8 cellular contexts compared by ENCODE assay signal in genomic region chr5:35777358-35778087, GRCh38.
DNase-seq lines count a peak whose midpoint lies in the region; ATAC-seq and TF ChIP-seq lines count a peak whose summit lies in the region.

No MANE protein-coding gene starts in this region.

- H3K9me3 Mint-ChIP-seq in activated CD8-positive, alpha-beta memory T cell treated with anti-CD3 and anti-CD28 coated beads, Interleukin-2, amount 10 ng/mL, durations not matched to agents 7 days and 5 days (ENCODE audit: low read depth) = no peaks in the 10 kb centered on the region
- H3K9me3 Mint-ChIP-seq in naive thymus-derived CD4-positive, alpha-beta T cell = no peaks in the 10 kb centered on the region
- no peaks in the 10 kb centered on the region for H3K9me3 Mint-ChIP-seq in stimulated activated naive CD8-positive, alpha-beta T cell treated with anti-CD3 and anti-CD28 coated beads, Interleukin-15, Interleukin-2, amounts not matched to agents 100 ng/mL and 50 ng/mL, for 24 hours

- CTCF ChIA-PET in IMR-90 (lab: Yijun Ruan, JAX) = interaction anchor here (0.9 to 3.1 kb wide), 8 partner anchors 13 to 149 kb away, joined by 3 to 8 read pairs (median 5); no protein-coding TSS in a partner anchor
- CTCF ChIA-PET in activated CD8-positive, alpha-beta memory T cell treated with anti-CD3 and anti-CD28 coated beads, Interleukin-2, amount 10 ng/mL, durations not matched to agents 7 days and 5 days (lab: Charles Lee) = interaction anchor here (0.6 to 8.3 kb wide), 22 partner anchors 8 to 330 kb away, joined by 3 to 106 read pairs (median 4); no protein-coding TSS in a partner anchor
- CTCF ChIA-PET in naive thymus-derived CD4-positive, alpha-beta T cell (lab: Charles Lee) = interaction anchor here (0.7 to 7.5 kb wide), 22 partner anchors 13 to 825 kb away, joined by 3 to 128 read pairs (median 4); partner anchors contain the start of gene IL7R

- peak overlapping the region; percentile 77 for H3K27ac Mint-ChIP-seq in activated CD8-positive, alpha-beta memory T cell treated with anti-CD3 and anti-CD28 coated beads, Interleukin-2, amount 10 ng/mL, durations not matched to agents 7 days and 5 days
- H3K27ac Mint-ChIP-seq in naive thymus-derived CD4-positive, alpha-beta T cell = peak overlapping the region; percentile 76 to 99 (median 92)
- H3K27ac Mint-ChIP-seq in stimulated activated naive CD8-positive, alpha-beta T cell treated with anti-CD3 and anti-CD28 coated beads, Interleukin-15, Interleukin-2, amounts not matched to agents 100 ng/mL and 50 ng/mL, for 24 hours = peak overlapping the region; percentile 81

- peak overlapping the region; percentile 93 for H3K18ac ChIP-seq in IMR-90 (ENCODE audit: low read depth, low read length)

- peak overlapping the region; percentile 78; the same call in 1 of the 2 replicates for H2BK120ac ChIP-seq in IMR-90 (ENCODE audit: low read depth, low read length)

- no peak for TF ChIP-seq POLR2A in IMR-90 (IDR thresholded peaks at IDR 0.05; ENCODE audit: low read depth, low read length)

- H4K20me1 ChIP-seq in IMR-90 (ENCODE audit: insufficient read depth, low read length) = no peaks in the 10 kb centered on the region
- H4K20me1 ChIP-seq in OCI-LY1 (ENCODE audit: insufficient read depth, low read length) = no peaks in the 10 kb centered on the region

- H2AFZ ChIP-seq in IMR-90 (replicated peaks; ENCODE audit: low read length, poor library complexity) = peak overlapping the region; percentile 11
- no peak overlapping the region for H2AFZ ChIP-seq in OCI-LY1 (ENCODE audit: low read length)

- no peaks in the 10 kb centered on the region for H3F3A ChIP-seq in OCI-LY1 (ENCODE audit: insufficient read depth, low read length)

- peak overlapping the region; percentile 66 for H2BK5ac ChIP-seq in IMR-90 (ENCODE audit: low read depth, low read length, poor library complexity, severe bottlenecking)

- H4K5ac ChIP-seq in IMR-90 (ENCODE audit: low read depth, low read length) = peak overlapping the region; percentile 96

- H3K27me3 Mint-ChIP-seq in activated CD8-positive, alpha-beta memory T cell treated with anti-CD3 and anti-CD28 coated beads, Interleukin-2, amount 10 ng/mL, durations not matched to agents 7 days and 5 days = no peaks in the 10 kb centered on the region
- H3K27me3 Mint-ChIP-seq in naive thymus-derived CD4-positive, alpha-beta T cell = no peaks in the 10 kb centered on the region
- H3K27me3 Mint-ChIP-seq in stimulated activated naive CD8-positive, alpha-beta T cell treated with anti-CD3 and anti-CD28 coated beads, Interleukin-15, Interleukin-2, amounts not matched to agents 100 ng/mL and 50 ng/mL, for 24 hours = no peaks in the 10 kb centered on the region

- H3K4me2 ChIP-seq in IMR-90 (ENCODE audit: low read depth, low read length) = no peak overlapping the region
- H3K4me2 ChIP-seq in OCI-LY1 (ENCODE audit: low read length) = peak overlapping the region; percentile 20; the same call in 1 of the 2 replicates

- H3K9ac ChIP-seq in IMR-90 (ENCODE audit: low read depth, low read length) = no peak overlapping the region
- H3K9ac ChIP-seq in OCI-LY1 (ENCODE audit: low read length) = 0 out of 2 replicates have a peak overlapping the region, but pooled peaks have one; percentile 12

- H3K36me3 ChIP-seq in IMR-90 (ENCODE audit: control insufficient read depth, insufficient read depth, low read length) (no peaks in the 10 kb centered on the region), OCI-LY1 (ENCODE audit: insufficient read depth, low read length) (no peaks in the 10 kb centered on the region)
- H3K36me3 ChIP-seq in naive thymus-derived CD4-positive, alpha-beta T cell (ENCODE audit: control insufficient read depth in 2 of 3, insufficient read depth in 3 of 3, low read length in 3 of 3) = no peaks in the 10 kb centered on the region

- peak overlapping the region; percentile 73 for H2BK20ac ChIP-seq in IMR-90 (ENCODE audit: low read depth, low read length)

- H3K79me1 ChIP-seq in IMR-90 (ENCODE audit: low read depth in 1 of 2, low read length in 2 of 2) = no peaks in the 10 kb centered on the region

- in situ Hi-C loops in IMR-90 (cut with MboI; ENCODE audit: low sequenced_read_pairs) = loop anchor here (5.0 kb wide), 1 partner anchor 145 kb away; no protein-coding TSS in a partner anchor

- H2BK15ac ChIP-seq in IMR-90 (ENCODE audit: low read depth, low read length) = peak overlapping the region; percentile 9; the same call in 1 of the 3 replicates

- H3K79me2 ChIP-seq in OCI-LY1 (ENCODE audit: insufficient read depth, low read length) = no peaks in the 10 kb centered on the region

- H3K27me3 ChIP-seq in IMR-90 (ENCODE audit: control insufficient read depth, insufficient read depth, low read length) (no peaks in the 10 kb centered on the region), OCI-LY1 (ENCODE audit: insufficient read depth, low read length) (no peaks in the 10 kb centered on the region)
- no peaks in the 10 kb centered on the region for H3K27me3 ChIP-seq in naive thymus-derived CD4-positive, alpha-beta T cell (ENCODE audit: control insufficient read depth in 2 of 2, insufficient read depth in 2 of 2, low read length in 2 of 2)

- peaks cover 4% of the 10 kb centered on the region for H3K9me1 ChIP-seq in IMR-90 (ENCODE audit: insufficient read depth, low read length)

- H2AK9ac ChIP-seq in IMR-90 (replicated peaks; ENCODE audit: low read depth, low read length, poor library complexity) = no peak overlapping the region

- DNase-seq in IMR-90 = peak; percentile 83
- DNase-seq in activated CD8-positive, alpha-beta memory T cell treated with anti-CD3 and anti-CD28 coated beads, Interleukin-2, amount 10 ng/mL, durations not matched to agents 7 days and 5 days = peak; percentile 82
- DNase-seq in epithelial cell of esophagus (ENCODE audit: low read depth) = peak; percentile 83
- DNase-seq in naive thymus-derived CD4-positive, alpha-beta T cell = peak; percentile 35 to 76 (median 67)

- intact Hi-C loops in IMR-90 (cut with micrococcal nuclease) = loop anchor here (1.0 to 2.0 kb wide), 2 partner anchors 81 to 149 kb away; no protein-coding TSS in a partner anchor
- intact Hi-C loops in naive thymus-derived CD4-positive, alpha-beta T cell (cut with micrococcal nuclease) = loop anchor here (1.0 to 10.0 kb wide), 11 partner anchors 34 to 690 kb away; partner anchors contain the start of gene SPEF2 (in 2 of the 2)

- peak overlapping the region in 1 of 2 experiments; percentile 49; a peak in 2 of 4 replicates for H4K8ac ChIP-seq in IMR-90 (ENCODE audit: low read depth in 2 of 2, low read length in 2 of 2)

- H3K4me1 Mint-ChIP-seq in activated CD8-positive, alpha-beta memory T cell treated with anti-CD3 and anti-CD28 coated beads, Interleukin-2, amount 10 ng/mL, durations not matched to agents 7 days and 5 days = peaks cover 63% of the 10 kb centered on the region
- peaks cover 19 to 87% (median 62%) of the 10 kb centered on the region in 7 donors for H3K4me1 Mint-ChIP-seq in naive thymus-derived CD4-positive, alpha-beta T cell
- peaks cover 77% of the 10 kb centered on the region for H3K4me1 Mint-ChIP-seq in stimulated activated naive CD8-positive, alpha-beta T cell treated with anti-CD3 and anti-CD28 coated beads, Interleukin-15, Interleukin-2, amounts not matched to agents 100 ng/mL and 50 ng/mL, for 24 hours (ENCODE audit: low read depth)

- H3K4ac ChIP-seq in IMR-90 (ENCODE audit: low read depth, low read length) = peak overlapping the region; percentile 66

- H3K27ac ChIP-seq in IMR-90 (ENCODE audit: insufficient read depth, low read length) (peak overlapping the region; percentile 10; the same call in 1 of the 2 replicates), OCI-LY1 (ENCODE audit: low read depth, low read length, poor library complexity, severe bottlenecking) (peak overlapping the region; percentile 6)
- peak overlapping the region; percentile 52 for H3K27ac ChIP-seq in naive thymus-derived CD4-positive, alpha-beta T cell (ENCODE audit: low read depth, low read length)

- no peaks in the 10 kb centered on the region for H3K9me2 ChIP-seq in OCI-LY1 (ENCODE audit: low read depth, low read length)

- peak overlapping the region; percentile 39 for H3K14ac ChIP-seq in IMR-90 (replicated peaks; ENCODE audit: low read depth, low read length)

- no peak overlapping the region for H3K4me3 Mint-ChIP-seq in activated CD8-positive, alpha-beta memory T cell treated with anti-CD3 and anti-CD28 coated beads, Interleukin-2, amount 10 ng/mL, durations not matched to agents 7 days and 5 days
- peak overlapping the region; percentile 6 to 85 (median 74) for H3K4me3 Mint-ChIP-seq in naive thymus-derived CD4-positive, alpha-beta T cell
- H3K4me3 Mint-ChIP-seq in stimulated activated naive CD8-positive, alpha-beta T cell treated with anti-CD3 and anti-CD28 coated beads, Interleukin-15, Interleukin-2, amounts not matched to agents 100 ng/mL and 50 ng/mL, for 24 hours = peak overlapping the region; percentile 24

- H2AK5ac ChIP-seq in IMR-90 (ENCODE audit: low read depth, low read length) = peak overlapping the region; percentile 24; the same call in 1 of the 2 replicates

- H3K9me3 ChIP-seq in IMR-90 (ENCODE audit: control insufficient read depth, insufficient read depth, low read length) (no peaks in the 10 kb centered on the region), OCI-LY1 (ENCODE audit: low read length) (no peaks in the 10 kb centered on the region)
- H3K9me3 ChIP-seq in naive thymus-derived CD4-positive, alpha-beta T cell (ENCODE audit: control insufficient read depth in 2 of 3, low read length in 3 of 3) = no peaks in the 10 kb centered on the region

- no peak overlapping the region for H3K23ac ChIP-seq in IMR-90 (ENCODE audit: low read depth, low read length)

- no TSS peak for BruUV-seq in IMR-90 (replicated peaks; lab: Mats Ljungman, UMichigan)

- TF ChIP-seq RAD21 in IMR-90 (IDR thresholded peaks at IDR 0.05; ENCODE audit: low read length) = peak; percentile 54; the same call in 1 of the 2 replicates

- no CpG with 5 or more reads among the region's 9 CpGs for WGBS in IMR-90 (ENCODE audit: extremely low coverage in 2 of 2, insufficient read length in 1 of 2), 2 experiments

- peak; percentile 35 for ATAC-seq in IMR-90 (ENCODE audit: low read depth)
- peak; percentile 69 for ATAC-seq in activated CD8-positive, alpha-beta memory T cell treated with anti-CD3 and anti-CD28 coated beads, Interleukin-2, amount 10 ng/mL, durations not matched to agents 7 days and 5 days
- peak; percentile 83 for ATAC-seq in naive thymus-derived CD4-positive, alpha-beta T cell
- ATAC-seq in HG02981 (IDR thresholded peaks at IDR 0.05; ENCODE audit: unreplicated experiment) = no peak

- H3K4me3 ChIP-seq in IMR-90 (ENCODE audit: insufficient read depth, low read depth, low read length) (no peak overlapping the region), OCI-LY1 (ENCODE audit: low read depth, low read length, poor library complexity, severe bottlenecking) (no peak overlapping the region), epithelial cell of esophagus (ENCODE audit: low read length) (no peak overlapping the region)
- H3K4me3 ChIP-seq in naive thymus-derived CD4-positive, alpha-beta T cell (ENCODE audit: low read length) = peak overlapping the region; percentile 14

- peak overlapping the region; percentile 61; the same call in 1 of the 2 replicates for H4K91ac ChIP-seq in IMR-90 (ENCODE audit: insufficient read depth, low read depth, low read length)

- POLR2A ChIA-PET in IMR-90 (lab: Charles Lee; ENCODE audit: unreplicated experiment) = interaction anchor here (0.6 kb wide), 2 partner anchors 17 to 85 kb away, joined by 3 to 4 read pairs; no protein-coding TSS in a partner anchor
- POLR2A ChIA-PET in naive thymus-derived CD4-positive, alpha-beta T cell (lab: Charles Lee) = interaction anchor here (0.7 to 31.0 kb wide), 18 partner anchors 17 to 159 kb away, joined by 3 to 979 read pairs (median 18); partner anchors contain the start of gene IL7R

- dilution Hi-C loops in IMR-90 (cut with HindIII; ENCODE audit: low sequenced_read_pairs, unreplicated experiment) = no loop called here

- peaks cover 3% of the 10 kb centered on the region for H3K36me3 Mint-ChIP-seq in activated CD8-positive, alpha-beta memory T cell treated with anti-CD3 and anti-CD28 coated beads, Interleukin-2, amount 10 ng/mL, durations not matched to agents 7 days and 5 days
- H3K36me3 Mint-ChIP-seq in naive thymus-derived CD4-positive, alpha-beta T cell = peaks cover 0 to 3% (median 0%) of the 10 kb centered on the region in 5 donors
- H3K36me3 Mint-ChIP-seq in stimulated activated naive CD8-positive, alpha-beta T cell treated with anti-CD3 and anti-CD28 coated beads, Interleukin-15, Interleukin-2, amounts not matched to agents 100 ng/mL and 50 ng/mL, for 24 hours (ENCODE audit: low read depth) = no peaks in the 10 kb centered on the region

- no peak overlapping the region for H3K56ac ChIP-seq in IMR-90 (ENCODE audit: extremely low read depth, insufficient read depth, low read length)

- TF ChIP-seq CTCF in GM12874 (IDR thresholded peaks at IDR 0.05; ENCODE audit: insufficient read depth, low read depth, low read length) (peak; percentile 52; the same call in 1 of the 2 replicates), IMR-90 (conservative IDR thresholded peaks at IDR 0.05; ENCODE audit: low read depth, low read length) (peak; percentile 54), OCI-LY1 (IDR thresholded peaks at IDR 0.05; ENCODE audit: low read length) (peak; percentile 61), epithelial cell of esophagus (IDR thresholded peaks at IDR 0.05; ENCODE audit: insufficient read depth, low read depth, low read length, missing control alignments) (peak; percentile 74)

- H3K4me1 ChIP-seq in IMR-90 (ENCODE audit: control insufficient read depth, insufficient read depth, low read length) (peaks cover 14% of the 10 kb centered on the region), OCI-LY1 (ENCODE audit: insufficient read depth, low read length, severe bottlenecking) (peaks cover 73% of the 10 kb centered on the region)
- H3K4me1 ChIP-seq in naive thymus-derived CD4-positive, alpha-beta T cell (ENCODE audit: control insufficient read depth in 2 of 2, insufficient read depth in 2 of 2, low read length in 2 of 2) = peaks cover 39 to 50% of the 10 kb centered on the region in 2 donors
